21 cellular contexts compared by ENCODE assay signal in genomic region chr21:41762753-41763152, GRCh38. TPM values are rescaled to one million over a fixed set of nuclear protein-coding genes. Genes with fewer than 3 reads are reported as not detected.
DNase-seq lines count a peak whose midpoint lies in the region; ATAC-seq lines count a peak whose summit lies in the region.
"Had no signal": no experiment of that assay in that cellular context is flagged by ENCODE, and none has a peak within 500 bp of the region (broad histone marks: within the 10 kb centered on the region; RNA-seq: fewer than 3 reads in every experiment).

No MANE protein-coding gene starts in this region.

- H3K9ac ChIP-seq in HUES64 (ENCODE audit: low read depth, low read length) = no peak overlapping the region
- H3K9ac ChIP-seq: SK-N-SH had no signal

- CTCF ChIA-PET in activated CD4-positive, alpha-beta memory T cell treated with anti-CD3 and anti-CD28 coated beads for 36 hours (lab: Charles Lee) = no interaction called here

- H3K4me3 ChIP-seq in HUES64 (ENCODE audit: low read length) = peak overlapping the region; percentile 53
- H3K4me3 ChIP-seq: sigmoid colon had no signal

- H3K36me3 Mint-ChIP-seq in dendritic cell treated with granulocyte-macrophage colony-stimulating factor and Interleukin-4, amounts not matched to agents 40 ng/mL and 50 ng/mL, for 4 days (ENCODE audit: low read depth) = no peaks in the 10 kb centered on the region
- peaks cover 0 to 4% of the 10 kb centered on the region in 2 donors for H3K36me3 Mint-ChIP-seq in stimulated activated naive B cell treated with anti-CD40 and anti-IgM and Interleukin-4, amounts not matched to agents 10 μg/mL and 1 μg/mL and 100 μg/mL, for 72 hours
- H3K36me3 Mint-ChIP-seq in activated CD4-positive, alpha-beta memory T cell treated with anti-CD3 and anti-CD28 coated beads for 36 hours = peaks cover 2% of the 10 kb centered on the region
- H3K36me3 Mint-ChIP-seq: activated naive CD8-positive, alpha-beta T cell treated with anti-CD3 and anti-CD28 coated beads for 36 hours had no signal

- no peak overlapping the region for H3K4me3 Mint-ChIP-seq in dendritic cell treated with granulocyte-macrophage colony-stimulating factor and Interleukin-4, amounts not matched to agents 40 ng/mL and 50 ng/mL, for 4 days
- H3K4me3 Mint-ChIP-seq in stimulated activated naive B cell treated with anti-CD40 and anti-IgM and Interleukin-4, amounts not matched to agents 10 μg/mL and 1 μg/mL and 100 μg/mL, for 72 hours = no peak overlapping the region
- H3K4me3 Mint-ChIP-seq in activated CD4-positive, alpha-beta memory T cell treated with anti-CD3 and anti-CD28 coated beads for 36 hours = no peak overlapping the region
- H3K4me3 Mint-ChIP-seq: activated naive CD8-positive, alpha-beta T cell treated with anti-CD3 and anti-CD28 coated beads for 36 hours had no signal

- H3K27ac ChIP-seq in HUES64 (ENCODE audit: low read depth, low read length) = no peak overlapping the region; the same call in 1 of the 2 replicates
- H3K27ac ChIP-seq: gastrocnemius medialis had no signal

- peak; percentile 41 for DNase-seq in islet precursor cell
- no peak for DNase-seq in stimulated activated naive B cell treated with anti-CD40 and anti-IgM and Interleukin-4, amounts not matched to agents 10 μg/mL and 1 μg/mL and 100 μg/mL, for 72 hours
- DNase-seq in stimulated activated CD4-positive, alpha-beta T cell treated with anti-CD3 and anti-CD28 coated beads, Interleukin-2, amount 100 ng/mL, for 24 hours = no peak
- no peak for DNase-seq in kidney glomerular epithelial cell (lab: John Stamatoyannopoulos, UW)
- DNase-seq in activated CD4-positive, alpha-beta memory T cell treated with anti-CD3 and anti-CD28 coated beads for 36 hours = no peak
- no peak for DNase-seq in Ammon's horn (ENCODE audit: low spot score)
- DNase-seq: activated CD4-positive, alpha-beta T cell treated with anti-CD3 and anti-CD28 coated beads, Interleukin-2, amount 50 U/mL, for 4 hours; activated naive CD8-positive, alpha-beta T cell treated with anti-CD3 and anti-CD28 coated beads for 36 hours; activated T-cell treated with anti-CD3 and anti-CD28 coated beads, Interleukin-2, amount 50 U/mL, for 72 hours; DMS 273 treated with DMSO at 0.1 percent for 48 hours; effector CD4-positive, alpha-beta T cell; gastrocnemius medialis; NCI-H524 treated with DMSO at 0.1 percent for 48 hours; sigmoid colon; SK-N-SH; stimulated activated CD4-positive, alpha-beta T cell treated with anti-CD3 and anti-CD28 coated beads, Interleukin-4, amount 100 ng/mL, for 1 hour; stimulated activated CD8-positive, alpha-beta memory T cell treated with anti-CD3 and anti-CD28 coated beads, Interleukin-4, amount 100 ng/mL, for 48 hours had no signal

- POLR2A ChIA-PET in activated CD4-positive, alpha-beta memory T cell treated with anti-CD3 and anti-CD28 coated beads for 36 hours (lab: Charles Lee) = no interaction called here

- H3K4me1 Mint-ChIP-seq in dendritic cell treated with granulocyte-macrophage colony-stimulating factor and Interleukin-4, amounts not matched to agents 40 ng/mL and 50 ng/mL, for 4 days (ENCODE audit: low read depth) = peaks cover 49% of the 10 kb centered on the region
- peaks cover 19 to 40% of the 10 kb centered on the region in 2 donors for H3K4me1 Mint-ChIP-seq in stimulated activated naive B cell treated with anti-CD40 and anti-IgM and Interleukin-4, amounts not matched to agents 10 μg/mL and 1 μg/mL and 100 μg/mL, for 72 hours
- peaks cover 15% of the 10 kb centered on the region for H3K4me1 Mint-ChIP-seq in activated CD4-positive, alpha-beta memory T cell treated with anti-CD3 and anti-CD28 coated beads for 36 hours (ENCODE audit: low read depth)

- H3K9me3 Mint-ChIP-seq in dendritic cell treated with granulocyte-macrophage colony-stimulating factor and Interleukin-4, amounts not matched to agents 40 ng/mL and 50 ng/mL, for 4 days = no peaks in the 10 kb centered on the region
- peaks cover 0 to 3% of the 10 kb centered on the region in 2 donors for H3K9me3 Mint-ChIP-seq in stimulated activated naive B cell treated with anti-CD40 and anti-IgM and Interleukin-4, amounts not matched to agents 10 μg/mL and 1 μg/mL and 100 μg/mL, for 72 hours
- no peaks in the 10 kb centered on the region for H3K9me3 Mint-ChIP-seq in activated CD4-positive, alpha-beta memory T cell treated with anti-CD3 and anti-CD28 coated beads for 36 hours
- H3K9me3 Mint-ChIP-seq: activated naive CD8-positive, alpha-beta T cell treated with anti-CD3 and anti-CD28 coated beads for 36 hours; activated T-cell treated with anti-CD3 and anti-CD28 coated beads, Interleukin-2, amount 50 U/mL, for 72 hours had no signal

- WGBS in HUES64 = 5% methylated on average over 16 of the region's 16 CpGs

- H3K9me3 ChIP-seq in HUES64 (ENCODE audit: insufficient read depth, low read depth, low read length) = no peaks in the 10 kb centered on the region
- H3K9me3 ChIP-seq: gastrocnemius medialis, sigmoid colon, SK-N-SH, thoracic aorta had no signal

- ATAC-seq in stimulated activated naive B cell treated with anti-CD40 and anti-IgM and Interleukin-4, amounts not matched to agents 10 μg/mL and 1 μg/mL and 100 μg/mL, for 72 hours (replicated peaks) = no peak
- ATAC-seq: activated T-cell treated with anti-CD3 and anti-CD28 coated beads, Interleukin-2, amount 50 U/mL, for 72 hours; gastrocnemius medialis; HCT116 had no signal

- intact Hi-C loops in dendritic cell treated with granulocyte-macrophage colony-stimulating factor and Interleukin-4, amounts not matched to agents 40 ng/mL and 50 ng/mL, for 4 days (cut with micrococcal nuclease) = no loop called here
- intact Hi-C loops in activated CD4-positive, alpha-beta memory T cell treated with anti-CD3 and anti-CD28 coated beads for 36 hours (cut with micrococcal nuclease) = no loop called here

- no peaks in the 10 kb centered on the region for H3K36me3 ChIP-seq in HUES64 (ENCODE audit: insufficient read depth, low read length)
- H3K36me3 ChIP-seq: gastrocnemius medialis, sigmoid colon, thoracic aorta had no signal

- peaks cover 76% of the 10 kb centered on the region for H3K4me1 ChIP-seq in HUES64 (ENCODE audit: insufficient read depth, low read length)

- peaks cover 50% of the 10 kb centered on the region for H3K27me3 Mint-ChIP-seq in dendritic cell treated with granulocyte-macrophage colony-stimulating factor and Interleukin-4, amounts not matched to agents 40 ng/mL and 50 ng/mL, for 4 days
- H3K27me3 Mint-ChIP-seq in stimulated activated naive B cell treated with anti-CD40 and anti-IgM and Interleukin-4, amounts not matched to agents 10 μg/mL and 1 μg/mL and 100 μg/mL, for 72 hours = peaks cover 65 to 89% of the 10 kb centered on the region in 2 donors
- H3K27me3 Mint-ChIP-seq in activated CD4-positive, alpha-beta memory T cell treated with anti-CD3 and anti-CD28 coated beads for 36 hours = peaks cover 66% of the 10 kb centered on the region

- peaks cover 85% of the 10 kb centered on the region for H3K27me3 ChIP-seq in HUES64 (ENCODE audit: insufficient read depth, low read length)

- H3K27ac Mint-ChIP-seq in dendritic cell treated with granulocyte-macrophage colony-stimulating factor and Interleukin-4, amounts not matched to agents 40 ng/mL and 50 ng/mL, for 4 days = peak overlapping the region; percentile 88
- peak overlapping the region; percentile 17 for H3K27ac Mint-ChIP-seq in stimulated activated naive B cell treated with anti-CD40 and anti-IgM and Interleukin-4, amounts not matched to agents 10 μg/mL and 1 μg/mL and 100 μg/mL, for 72 hours
- H3K27ac Mint-ChIP-seq in activated CD4-positive, alpha-beta memory T cell treated with anti-CD3 and anti-CD28 coated beads for 36 hours = no peak overlapping the region
- H3K27ac Mint-ChIP-seq: activated naive CD8-positive, alpha-beta T cell treated with anti-CD3 and anti-CD28 coated beads for 36 hours; activated T-cell treated with anti-CD3 and anti-CD28 coated beads, Interleukin-2, amount 50 U/mL, for 72 hours had no signal

RNA-seq across cellular contexts. Expression of gene RIPK4, which starts 4.1 kb away (rescaled TPM):
- 2.0 TPM for polyA plus RNA-seq in HUES64 (2013, experiment 1 of 2)
- 2.0 TPM for polyA plus RNA-seq in HUES64 (2013, experiment 2 of 2)
- total RNA-seq in activated CD4-positive, alpha-beta memory T cell treated with anti-CD3 and anti-CD28 coated beads for 36 hours = under 1 TPM; 0.10 to 0.24 TPM
